In the genomic region with DNA sequence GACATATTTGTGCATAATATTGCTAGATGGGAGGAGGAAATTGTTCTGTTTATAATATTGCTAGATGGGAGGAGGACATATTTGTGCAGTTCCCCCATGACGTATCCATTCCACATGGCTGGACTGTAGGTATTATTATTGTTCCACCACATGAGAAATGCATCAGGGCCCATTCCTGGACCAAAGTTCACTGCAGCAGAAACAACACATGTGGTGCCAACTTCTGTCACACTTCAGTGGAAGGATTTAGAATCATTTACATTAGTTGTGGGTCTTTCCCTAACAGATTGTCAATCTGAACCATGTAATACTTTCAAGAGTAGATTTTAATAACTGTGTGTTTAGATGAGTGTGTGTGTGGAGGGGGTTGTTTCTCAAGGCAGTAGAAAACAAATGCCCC, we compare ENCODE assay signal across 22 cellular contexts. TPM values are rescaled to one million over a fixed set of nuclear protein-coding genes. Genes with fewer than 3 reads are reported as not detected.
DNase-seq lines count a peak whose midpoint lies in the region; ATAC-seq and TF ChIP-seq lines count a peak whose summit lies in the region.
"Had no signal": no experiment of that assay in that cellular context is flagged by ENCODE, and none has a peak within 500 bp of the region (broad histone marks: within the 10 kb centered on the region; RNA-seq: fewer than 3 reads in every experiment).

No MANE protein-coding gene starts in this region.

- no peak for TF ChIP-seq POLR2A in tibial nerve (IDR thresholded peaks at IDR 0.05)

- WGBS in tibial nerve, 2 donors: 38 to 50% methylated on average over 1 of the region's 1 CpG

- H3K4me1 ChIP-seq in tibial nerve (peaks cover 0 to 5% (median 0%) of the 10 kb centered on the region in 4 donors), left lung (no peaks in the 10 kb centered on the region)
- H3K4me1 ChIP-seq: stomach, upper lobe of right lung had no signal

- H3K9me3 ChIP-seq in MG63 (no peaks in the 10 kb centered on the region; the same call in 1 of the 2 replicates), tibial nerve (no peaks in the 10 kb centered on the region), left lung (no peaks in the 10 kb centered on the region)
- H3K9me3 ChIP-seq: stomach, upper lobe of right lung had no signal

- H3K9me3 Mint-ChIP-seq in activated T-cell treated with anti-CD3 and anti-CD28 coated beads, Interleukin-2, amount 50 U/mL, for 4 hours: no peaks in the 10 kb centered on the region
- H3K9me3 Mint-ChIP-seq: CD4-positive, alpha-beta memory T cell had no signal

- no peaks in the 10 kb centered on the region for H3K4me1 Mint-ChIP-seq in activated T-cell treated with anti-CD3 and anti-CD28 coated beads, Interleukin-2, amount 50 U/mL, for 4 hours (ENCODE audit: low read depth)
- H3K4me1 Mint-ChIP-seq: CD4-positive, alpha-beta memory T cell had no signal

- no peak for ATAC-seq in activated T-cell treated with anti-CD3 and anti-CD28 coated beads, Interleukin-2, amount 50 U/mL, for 4 hours
- ATAC-seq in omental fat pad (ENCODE audit: low FRiP score) (no peak), left lung (no peak)
- ATAC-seq: HCT116, left cardiac atrium, upper lobe of right lung had no signal

- no peaks in the 10 kb centered on the region for H3K36me3 Mint-ChIP-seq in activated T-cell treated with anti-CD3 and anti-CD28 coated beads, Interleukin-2, amount 50 U/mL, for 4 hours (ENCODE audit: insufficient read depth)
- H3K36me3 Mint-ChIP-seq: CD4-positive, alpha-beta memory T cell had no signal

- H3K27me3 Mint-ChIP-seq in activated T-cell treated with anti-CD3 and anti-CD28 coated beads, Interleukin-2, amount 50 U/mL, for 4 hours (ENCODE audit: low read depth): no peaks in the 10 kb centered on the region

- no peak for TF ChIP-seq CTCF in astrocyte of the spinal cord (IDR thresholded peaks at IDR 0.05; ENCODE audit: low read depth, low read length)
- TF ChIP-seq CTCF in omental fat pad (IDR thresholded peaks at IDR 0.05): no peak
- TF ChIP-seq CTCF in tibial nerve (IDR thresholded peaks at IDR 0.05): no peak
- no peak for TF ChIP-seq CTCF in left lung (IDR thresholded peaks at IDR 0.05)

- H3K36me3 ChIP-seq in MG63 (no peaks in the 10 kb centered on the region), tibial nerve (no peaks in the 10 kb centered on the region), left lung (no peaks in the 10 kb centered on the region)
- H3K36me3 ChIP-seq: stomach, upper lobe of right lung had no signal

- intact Hi-C loops in left lung (cut with DNase I): no loop called here

- H3K4me3 ChIP-seq in MG63 (no peak overlapping the region), astrocyte of the spinal cord (ENCODE audit: low read depth, low read length) (no peak overlapping the region), tibial nerve (no peak overlapping the region), left lung (no peak overlapping the region)
- H3K4me3 ChIP-seq: stomach, upper lobe of right lung had no signal

- H3K27me3 ChIP-seq in MG63: no peaks in the 10 kb centered on the region
- H3K27me3 ChIP-seq in tibial nerve: no peaks in the 10 kb centered on the region
- no peaks in the 10 kb centered on the region for H3K27me3 ChIP-seq in left lung
- H3K27me3 ChIP-seq: stomach, upper lobe of right lung had no signal

- H3K4me3 Mint-ChIP-seq in activated T-cell treated with anti-CD3 and anti-CD28 coated beads, Interleukin-2, amount 50 U/mL, for 4 hours: no peak overlapping the region
- H3K4me3 Mint-ChIP-seq: CD4-positive, alpha-beta memory T cell had no signal

- H3K27ac ChIP-seq in tibial nerve: peak overlapping the region in 2 of 4 donors; percentile 13 to 56
- H3K27ac ChIP-seq in left lung: no peak overlapping the region
- H3K27ac ChIP-seq: stomach, upper lobe of right lung had no signal

- in situ Hi-C loops in astrocyte of the spinal cord (cut with HindIII; ENCODE audit: low sequenced_read_pairs): no loop called here

- TF ChIP-seq EP300 in tibial nerve (IDR thresholded peaks at IDR 0.05): no peak

- peak; percentile 99 for DNase-seq in DMS53 (lab: John Stamatoyannopoulos, UW)
- DNase-seq in MG63: peak; percentile 43
- DNase-seq in astrocyte of the spinal cord (ENCODE audit: low read depth, low spot score): peak; percentile 78
- peak; percentile 98 for DNase-seq in kidney tubule cell (ENCODE audit: low spot score)
- DNase-seq in activated T-cell treated with anti-CD3 and anti-CD28 coated beads, Interleukin-2, amount 50 U/mL, for 4 hours: no peak
- no peak for DNase-seq in omental fat pad (ENCODE audit: low spot score)
- DNase-seq in tibial nerve (ENCODE audit: low spot score in 2 of 2): no peak
- no peak for DNase-seq in left lung
- DNase-seq: activated CD4-positive, alpha-beta T cell treated with anti-CD3 and anti-CD28 coated beads, Interleukin-2, amount 50 U/mL, for 1 hour; activated gamma-delta T cell treated with Interleukin-2 at 50 U/mL for 16 hours; CD4-positive, alpha-beta memory T cell; hypothalamus; left cardiac atrium; NCI-H1417 treated with DMSO at 0.1 percent for 48 hours; NK-92 treated with Interleukin-12 subunit alpha and Interleukin-12 subunit beta, amount 100 ng/mL, for 24 hours; stimulated activated CD4-positive, alpha-beta T cell treated with anti-CD3 and anti-CD28 coated beads, Interleukin-2, amount 100 ng/mL, for 24 hours; stomach; SW 1271; upper lobe of right lung had no signal

RNA-seq across cellular contexts. Expression of gene MACC1, which starts 32.7 kb away (rescaled TPM):
- total RNA-seq in MG63 (2014; rRNA removed; shearing (Covaris generic); ENCODE audit: low replicate concordance): not detected in 2 replicates
- under 1 TPM; 0.19 to 0.34 (median 0.23) TPM for total RNA-seq in activated T-cell treated with anti-CD3 and anti-CD28 coated beads, Interleukin-2, amount 50 U/mL, for 4 hours
- total RNA-seq in omental fat pad: 1 to 10 TPM in 3 of 4 donors, under 1 TPM in 1; 0.46 to 5.8 (median 3.2) TPM
- 1 to 10 TPM in 3 of 4 donors, under 1 TPM in 1; 0.21 to 2.4 (median 1.2) TPM for total RNA-seq in tibial nerve
- total RNA-seq in left lung: 10 to 100 TPM; 28.5 to 36.2 TPM
- total RNA-seq: chondrocyte, HT1080 had no signal

Comparison
In these comparisons a context has a peak if more than half of its experiments do, and no peak if none do; other contexts are left out.
1. DNase-seq: peak in DMS53 (single experiment), MG63 (single experiment), astrocyte of the spinal cord (single experiment) and kidney tubule cell (single experiment); none in activated T-cell treated with anti-CD3 and anti-CD28 coated beads, Interleukin-2, amount 50 U/mL, for 4 hours (single experiment), omental fat pad (single experiment), tibial nerve (0 of 2) and left lung (0 of 2).
2. RNA of gene MACC1, which starts 32.7 kb away (total RNA-seq): 28.5 to 36.2 TPM in left lung; 0.46 to 5.8 TPM in omental fat pad, 0.21 to 2.4 TPM in tibial nerve, 0.19 to 0.34 TPM in activated T-cell treated with anti-CD3 and anti-CD28 coated beads, Interleukin-2, amount 50 U/mL, for 4 hours and not detected in MG63; every median in the first group is over 4 times any median in the second.